ENCODE assay signal across 15 cellular contexts in genomic region chr9:99868845-99869244, GRCh38. TPM values are rescaled to one million over a fixed set of nuclear protein-coding genes. Genes with fewer than 3 reads are reported as not detected.
DNase-seq lines count a peak whose midpoint lies in the region; ATAC-seq lines count a peak whose summit lies in the region.
"Had no signal": no experiment of that assay in that cellular context is flagged by ENCODE, and none has a peak within 500 bp of the region (broad histone marks: within the 10 kb centered on the region; RNA-seq: fewer than 3 reads in every experiment).

No MANE protein-coding gene starts in this region.

- ATAC-seq in GM19023 (IDR thresholded peaks at IDR 0.05; ENCODE audit: unreplicated experiment) (peak; percentile 63), HG02759 (IDR thresholded peaks at IDR 0.05; ENCODE audit: unreplicated experiment) (peak; percentile 81)
- ATAC-seq: gastrocnemius medialis, Panc1 had no signal

- DNase-seq in EL (peak; percentile 13), M059J (ENCODE audit: low read depth) (peak; percentile 33), SKM-1 (lab: John Stamatoyannopoulos, UW; ENCODE audit: unreplicated experiment) (no peak), NCI-H2227 (lab: John Stamatoyannopoulos, UW; ENCODE audit: unreplicated experiment) (no peak), DMS114 treated with DMSO at 0.1 percent for 48 hours (lab: John Stamatoyannopoulos, UW; ENCODE audit: unreplicated experiment) (no peak)
- DNase-seq in NK-92 treated with Interleukin-12 subunit alpha and Interleukin-12 subunit beta, amount 100 ng/mL, for 24 hours (lab: John Stamatoyannopoulos, UW): no peak
- DNase-seq: C1 segment of cervical spinal cord; gastrocnemius medialis; Kasumi-1; midbrain; stimulated activated CD4-positive, alpha-beta T cell treated with anti-CD3 and anti-CD28 coated beads, Interleukin-12 subunit alpha, Interleukin-12 subunit beta, amount 100 ng/mL, for 4 hours had no signal

RNA-seq across cellular contexts. Expression of gene STX17, which starts 37.6 kb away (rescaled TPM):
- 15.3 and 34.8 TPM in 2 replicates for total RNA-seq in M059J (2014; rRNA removed; shearing (Covaris generic))

RNA-seq across cellular contexts. Expression of gene NR4A3, which starts 47.2 kb away (rescaled TPM):
- total RNA-seq in M059J (2014; rRNA removed; shearing (Covaris generic)): 0.05 and 0.17 TPM in 2 replicates
- total RNA-seq: bronchial epithelial cell had no signal

Comparison
In these comparisons a context has a peak if more than half of its experiments do, and no peak if none do; other contexts are left out.
1. DNase-seq: peak in EL (single experiment) and M059J (single experiment); none in SKM-1 (single experiment), NCI-H2227 (single experiment), DMS114 treated with DMSO at 0.1 percent for 48 hours (single experiment) and NK-92 treated with Interleukin-12 subunit alpha and Interleukin-12 subunit beta, amount 100 ng/mL, for 24 hours (single experiment).